ENCODE assay signal across 19 cellular contexts in genomic region chr15:88833196-88833595, GRCh38. TPM values are rescaled to one million over a fixed set of nuclear protein-coding genes. Genes with fewer than 3 reads are reported as not detected.
DNase-seq lines count a peak whose midpoint lies in the region; ATAC-seq, FAIRE-seq and TF ChIP-seq lines count a peak whose summit lies in the region.
"Had no signal": no experiment of that assay in that cellular context is flagged by ENCODE, and none has a peak within 500 bp of the region (broad histone marks: within the 10 kb centered on the region; RNA-seq: fewer than 3 reads in every experiment).

No MANE protein-coding gene starts in this region.

- no CpG with 5 or more reads among the region's 6 CpGs for WGBS in trophoblast cell (ENCODE audit: extremely low coverage, insufficient coverage, insufficient read length)

- peaks cover 14% of the 10 kb centered on the region for H3K79me1 ChIP-seq in trophoblast cell (ENCODE audit: low read length)

- CTCF ChIA-PET in activated naive CD4-positive, alpha-beta T cell treated with anti-CD3 and anti-CD28 coated beads, Interleukin-2, amount 10 ng/mL, durations not matched to agents 7 days and 5 days (lab: Charles Lee), result interaction anchor here (0.8 to 1.8 kb wide), 3 partner anchors 10 to 209 kb away, joined by 3 to 6 read pairs (median 4); partner anchors contain the start of gene ISG20

- H3K27ac Mint-ChIP-seq in activated naive CD4-positive, alpha-beta T cell treated with anti-CD3 and anti-CD28 coated beads, Interleukin-2, amount 10 ng/mL, durations not matched to agents 7 days and 5 days, result no peak overlapping the region
- H3K27ac Mint-ChIP-seq in activated T-cell treated with anti-CD3 and anti-CD28 coated beads, Interleukin-2, amount 50 U/mL, for 24 hours, result no peak overlapping the region
- H3K27ac Mint-ChIP-seq: B cell; CD4-positive, alpha-beta T cell; HFFc6 had no signal

- H4K12ac ChIP-seq in trophoblast cell (ENCODE audit: low read depth, low read length), result no peak overlapping the region

- no peaks in the 10 kb centered on the region for H3K9me3 Mint-ChIP-seq in activated naive CD4-positive, alpha-beta T cell treated with anti-CD3 and anti-CD28 coated beads, Interleukin-2, amount 10 ng/mL, durations not matched to agents 7 days and 5 days
- no peaks in the 10 kb centered on the region for H3K9me3 Mint-ChIP-seq in activated T-cell treated with anti-CD3 and anti-CD28 coated beads, Interleukin-2, amount 50 U/mL, for 24 hours
- H3K9me3 Mint-ChIP-seq: CD4-positive, alpha-beta T cell; HFFc6 had no signal

- TF ChIP-seq CTCF in cardiac muscle cell (IDR thresholded peaks at IDR 0.05; ENCODE audit: low read depth, low read length) (no peak), D721Med (IDR thresholded peaks at IDR 0.05; ENCODE audit: insufficient read depth, missing control alignments) (no peak)

- no peak overlapping the region for H3K4me2 ChIP-seq in trophoblast cell (ENCODE audit: low read length)
- H3K4me2 ChIP-seq: KMS-11 had no signal

- no peak for ATAC-seq in Right ventricle myocardium inferior

- H3K79me2 ChIP-seq in trophoblast cell (ENCODE audit: control insufficient read depth, insufficient read depth, low read length, poor library complexity), result no peaks in the 10 kb centered on the region

- H2BK12ac ChIP-seq in trophoblast cell (ENCODE audit: low read length), result peak overlapping the region; percentile 20

- H2BK5ac ChIP-seq in trophoblast cell (ENCODE audit: low read depth, low read length, poor library complexity), result peak overlapping the region; percentile 20

- H3K4ac ChIP-seq in trophoblast cell (ENCODE audit: low read depth, low read length), result peak overlapping the region; percentile 13

- no peak for FAIRE-seq in D721Med (lab: Jason Lieb, UNC)

- H3K36me3 ChIP-seq in cardiac muscle cell (no peaks in the 10 kb centered on the region), trophoblast cell (ENCODE audit: control insufficient read depth in 1 of 2, insufficient read depth in 2 of 2, low read length in 2 of 2) (peaks cover 0 to 2% of the 10 kb centered on the region in 2 experiments)

- H3K14ac ChIP-seq in trophoblast cell (ENCODE audit: low read length), result peak overlapping the region; percentile 20

- peaks cover 12% of the 10 kb centered on the region for H3K4me1 ChIP-seq in cardiac muscle cell (ENCODE audit: low read depth)
- H3K4me1 ChIP-seq in trophoblast cell (ENCODE audit: control insufficient read depth in 1 of 2, insufficient read depth in 2 of 2, low read length in 2 of 2), result peaks cover 11 to 21% of the 10 kb centered on the region in 2 experiments

- peak overlapping the region; percentile 80 for H4K91ac ChIP-seq in trophoblast cell (ENCODE audit: low read depth, low read length)

- peaks cover 3% of the 10 kb centered on the region for H3K27me3 Mint-ChIP-seq in activated naive CD4-positive, alpha-beta T cell treated with anti-CD3 and anti-CD28 coated beads, Interleukin-2, amount 10 ng/mL, durations not matched to agents 7 days and 5 days
- no peaks in the 10 kb centered on the region for H3K27me3 Mint-ChIP-seq in activated T-cell treated with anti-CD3 and anti-CD28 coated beads, Interleukin-2, amount 50 U/mL, for 24 hours
- H3K27me3 Mint-ChIP-seq: B cell; CD4-positive, alpha-beta T cell had no signal

- H3K18ac ChIP-seq in trophoblast cell (ENCODE audit: low read length), result peak overlapping the region; percentile 33

- H3K4me3 ChIP-seq in cardiac muscle cell (no peak overlapping the region), trophoblast cell (ENCODE audit: low read depth, low read length) (no peak overlapping the region)

- no peaks in the 10 kb centered on the region for H3K27me3 ChIP-seq in cardiac muscle cell
- H3K27me3 ChIP-seq in trophoblast cell (ENCODE audit: insufficient read depth, low read length), result no peaks in the 10 kb centered on the region

- H4K8ac ChIP-seq in trophoblast cell (ENCODE audit: low read depth, low read length), result peak overlapping the region; percentile 25

- peak overlapping the region; percentile 43 for H3K27ac ChIP-seq in cardiac muscle cell
- H3K27ac ChIP-seq in trophoblast cell (ENCODE audit: low read depth, low read length), result peak overlapping the region; percentile 69
- H3K27ac ChIP-seq: 22Rv1, KMS-11 had no signal

- H3K4me1 Mint-ChIP-seq in activated naive CD4-positive, alpha-beta T cell treated with anti-CD3 and anti-CD28 coated beads, Interleukin-2, amount 10 ng/mL, durations not matched to agents 7 days and 5 days, result no peaks in the 10 kb centered on the region
- peaks cover 6% of the 10 kb centered on the region for H3K4me1 Mint-ChIP-seq in activated T-cell treated with anti-CD3 and anti-CD28 coated beads, Interleukin-2, amount 50 U/mL, for 24 hours (ENCODE audit: low read depth)
- H3K4me1 Mint-ChIP-seq: B cell had no signal

- DNase-seq in cardiac muscle cell (ENCODE audit: low read depth in 1 of 2, low spot score in 1 of 2), result peak in 1 of 2 donors; percentile 21
- no peak for DNase-seq in Right ventricle myocardium inferior (ENCODE audit: missing footprints)
- peak; percentile 18 for DNase-seq in fibroblast of peridontal ligament (ENCODE audit: extremely low read depth)
- DNase-seq in trophoblast cell, result no peak
- no peak for DNase-seq in activated naive CD4-positive, alpha-beta T cell treated with anti-CD3 and anti-CD28 coated beads, Interleukin-2, amount 10 ng/mL, durations not matched to agents 7 days and 5 days
- no peak for DNase-seq in activated T-cell treated with anti-CD3 and anti-CD28 coated beads, Interleukin-2, amount 50 U/mL, for 24 hours
- no peak for DNase-seq in NCI-H69 (lab: John Stamatoyannopoulos, UW)
- no peak for DNase-seq in D721Med (ENCODE audit: insufficient read length, low spot score)
- DNase-seq: Calu3; CD4-positive, alpha-beta T cell; HFFc6; NCI-H1048; NCI-H1436 treated with DMSO at 0.1 percent for 48 hours; NCI-H2081; NCI-H510A had no signal

- H2AK5ac ChIP-seq in trophoblast cell (ENCODE audit: low read length), result peak overlapping the region; percentile 6

- H3K4me3 Mint-ChIP-seq in activated naive CD4-positive, alpha-beta T cell treated with anti-CD3 and anti-CD28 coated beads, Interleukin-2, amount 10 ng/mL, durations not matched to agents 7 days and 5 days, result no peak overlapping the region
- no peak overlapping the region for H3K4me3 Mint-ChIP-seq in activated T-cell treated with anti-CD3 and anti-CD28 coated beads, Interleukin-2, amount 50 U/mL, for 24 hours
- H3K4me3 Mint-ChIP-seq: B cell; CD4-positive, alpha-beta T cell; HFFc6 had no signal

- intact Hi-C loops in Right ventricle myocardium inferior (cut with DNase I), result loop anchor here (5.0 kb wide), 1 partner anchor 356 kb away; no protein-coding TSS in a partner anchor

- H2AFZ ChIP-seq in trophoblast cell (ENCODE audit: insufficient read depth, low read length, poor library complexity), result no peak overlapping the region

- H3K23ac ChIP-seq in trophoblast cell (ENCODE audit: low read length), result no peak overlapping the region

- H3K36me3 Mint-ChIP-seq in activated naive CD4-positive, alpha-beta T cell treated with anti-CD3 and anti-CD28 coated beads, Interleukin-2, amount 10 ng/mL, durations not matched to agents 7 days and 5 days, result no peaks in the 10 kb centered on the region
- no peaks in the 10 kb centered on the region for H3K36me3 Mint-ChIP-seq in activated T-cell treated with anti-CD3 and anti-CD28 coated beads, Interleukin-2, amount 50 U/mL, for 24 hours (ENCODE audit: low read depth)

- peak overlapping the region; percentile 40 for H2BK120ac ChIP-seq in trophoblast cell (ENCODE audit: insufficient read depth, low read length, poor library complexity)

- no peak overlapping the region for H3K9ac ChIP-seq in trophoblast cell (ENCODE audit: low read length)
- H3K9ac ChIP-seq: KMS-11 had no signal

- H3K9me3 ChIP-seq in cardiac muscle cell (ENCODE audit: low read depth), result no peaks in the 10 kb centered on the region
- H3K9me3 ChIP-seq in trophoblast cell (ENCODE audit: insufficient read depth, low read depth, low read length), result no peaks in the 10 kb centered on the region

RNA-seq across cellular contexts. Expression of gene ACAN, which starts 30.0 kb away (rescaled TPM):
- total RNA-seq in cardiac muscle cell, result 0.67 and 0.71 TPM in 2 replicates
- 0.51 and 0.91 TPM in 2 replicates for polyA plus RNA-seq in cardiac muscle cell
- not detected for total RNA-seq in Right ventricle myocardium inferior
- polyA plus RNA-seq in trophoblast cell (2013), result 28.9 and 30.8 TPM in 2 replicates
- total RNA-seq: B cell; Calu3; CD4-positive, alpha-beta T cell; M059J had no signal
